Comparison of ENCODE assay signal across 13 cellular contexts in the genomic region with DNA sequence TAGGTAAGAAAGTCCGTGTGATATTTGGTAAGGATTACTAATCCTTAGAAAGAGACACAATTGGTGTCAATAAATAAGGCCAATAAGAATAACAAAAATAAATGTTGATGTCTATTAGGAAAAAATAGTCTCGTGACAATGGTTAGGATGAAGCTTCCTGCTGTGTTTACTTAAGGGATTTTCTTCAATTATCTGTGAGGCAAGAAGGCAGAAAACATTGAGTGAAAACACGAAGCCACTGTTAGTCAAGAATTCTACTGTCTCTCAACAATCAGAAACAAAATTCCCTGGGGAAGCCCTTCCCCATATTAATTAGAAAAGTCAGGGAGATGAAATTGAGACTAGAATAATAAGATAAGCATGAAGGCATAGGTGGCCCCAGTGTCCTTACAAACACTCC.
A peak's percentile ranks its signal among the peaks of the same experiment; 100 is the strongest.
DNase-seq lines count a peak whose midpoint lies in the region; ATAC-seq and TF ChIP-seq lines count a peak whose summit lies in the region.
"Had no signal": no experiment of that assay in that cellular context is flagged by ENCODE, and none has a peak within 500 bp of the region (broad histone marks: within the 10 kb centered on the region; RNA-seq: fewer than 3 reads in every experiment).

No MANE protein-coding gene starts in this region.

- peaks cover 4% of the 10 kb centered on the region; the same call in 1 of the 2 replicates for H3K9me3 ChIP-seq in IMR-90 (ENCODE audit: control insufficient read depth, insufficient read depth, low read length)
- H3K9me3 ChIP-seq in adipocyte (ENCODE audit: control insufficient read depth, low read length): peaks cover 6% of the 10 kb centered on the region
- H3K9me3 ChIP-seq: BE2C had no signal

- no peak overlapping the region for H2BK5ac ChIP-seq in IMR-90 (ENCODE audit: low read depth, low read length, poor library complexity, severe bottlenecking)

- no peaks in the 10 kb centered on the region for H3K36me3 ChIP-seq in IMR-90 (ENCODE audit: control insufficient read depth, insufficient read depth, low read length)
- H3K36me3 ChIP-seq in adipocyte (ENCODE audit: control insufficient read depth, insufficient read depth, low read length, severe bottlenecking): no peaks in the 10 kb centered on the region
- H3K36me3 ChIP-seq: BE2C had no signal

- TF ChIP-seq POLR2A in IMR-90 (IDR thresholded peaks at IDR 0.05; ENCODE audit: low read depth, low read length): no peak

- H3K36me3 Mint-ChIP-seq in osteocyte (ENCODE audit: unreplicated experiment): no peaks in the 10 kb centered on the region
- H3K36me3 Mint-ChIP-seq: CD4-positive, alpha-beta memory T cell had no signal

- H3K14ac ChIP-seq in IMR-90 (replicated peaks; ENCODE audit: low read depth, low read length): no peak overlapping the region

- H3K4me1 Mint-ChIP-seq in osteocyte (ENCODE audit: unreplicated experiment): peaks cover 16% of the 10 kb centered on the region

- peak overlapping the region; percentile 33 for H3K27ac Mint-ChIP-seq in osteocyte (ENCODE audit: unreplicated experiment)
- H3K27ac Mint-ChIP-seq: CD4-positive, alpha-beta memory T cell; GM23338; H9 had no signal

- H3K56ac ChIP-seq in IMR-90 (ENCODE audit: extremely low read depth, insufficient read depth, low read length): no peak overlapping the region

- H3K9me1 ChIP-seq in IMR-90 (ENCODE audit: insufficient read depth, low read length): peaks cover 5% of the 10 kb centered on the region

- no peak overlapping the region for H3K4me2 ChIP-seq in IMR-90 (ENCODE audit: low read depth, low read length)
- H3K4me2 ChIP-seq: GM23338 had no signal

- H4K8ac ChIP-seq in IMR-90 (ENCODE audit: low read depth in 2 of 2, low read length in 2 of 2): no peak overlapping the region

- H3K4me1 ChIP-seq in IMR-90 (ENCODE audit: control insufficient read depth, insufficient read depth, low read length) (peaks cover 1% of the 10 kb centered on the region; the same call in 1 of the 2 replicates), adipocyte (ENCODE audit: control insufficient read depth, insufficient read depth, low read length) (peaks cover under 1% of the 10 kb centered on the region)

- POLR2A ChIA-PET in IMR-90 (lab: Charles Lee; ENCODE audit: unreplicated experiment): no interaction called here

- TF ChIP-seq RAD21 in IMR-90 (IDR thresholded peaks at IDR 0.05; ENCODE audit: low read length): no peak

- no peak overlapping the region for H2AK9ac ChIP-seq in IMR-90 (replicated peaks; ENCODE audit: low read depth, low read length, poor library complexity)

- H2BK120ac ChIP-seq in IMR-90 (ENCODE audit: low read depth, low read length): no peak overlapping the region

- intact Hi-C loops in IMR-90 (cut with micrococcal nuclease): loop anchor here (2.0 kb wide), 1 partner anchor 24 kb away; no protein-coding TSS in a partner anchor

- H3K9ac ChIP-seq in IMR-90 (ENCODE audit: low read depth, low read length) (no peak overlapping the region), adipocyte (ENCODE audit: low read length) (no peak overlapping the region)

- dilution Hi-C loops in IMR-90 (cut with HindIII; ENCODE audit: low sequenced_read_pairs, unreplicated experiment): no loop called here

- H3K18ac ChIP-seq in IMR-90 (ENCODE audit: low read depth, low read length): no peak overlapping the region

- H4K91ac ChIP-seq in IMR-90 (ENCODE audit: insufficient read depth, low read depth, low read length): no peak overlapping the region

- H3K4me3 ChIP-seq in IMR-90 (ENCODE audit: insufficient read depth, low read depth, low read length) (no peak overlapping the region), adipocyte (ENCODE audit: low read length) (no peak overlapping the region)
- H3K4me3 ChIP-seq: GM12878, GM23338 had no signal

- WGBS in IMR-90 (ENCODE audit: extremely low coverage in 2 of 2, insufficient read length in 1 of 2), 2 experiments: no CpG with 5 or more reads among the region's 3 CpGs

- peak; percentile 53; the same call in 1 of the 2 replicates for ATAC-seq in IMR-90 (ENCODE audit: low read depth)
- ATAC-seq: GM12878, GM23338 had no signal

- TF ChIP-seq CTCF in AG09319 (IDR thresholded peaks at IDR 0.05; ENCODE audit: low read depth, low read length) (no peak), IMR-90 (conservative IDR thresholded peaks at IDR 0.05; ENCODE audit: low read depth, low read length) (no peak), osteocyte (IDR thresholded peaks at IDR 0.05) (no peak)

- no peak overlapping the region for H2AK5ac ChIP-seq in IMR-90 (ENCODE audit: low read depth, low read length)

- H3K27me3 ChIP-seq in IMR-90 (ENCODE audit: control insufficient read depth, insufficient read depth, low read length) (peaks cover 2% of the 10 kb centered on the region; the same call in 1 of the 2 replicates), adipocyte (replicated peaks; ENCODE audit: control insufficient read depth, insufficient read depth, low read length) (peaks cover 5% of the 10 kb centered on the region)
- H3K27me3 ChIP-seq: BE2C had no signal

- no peaks in the 10 kb centered on the region for H3K9me3 Mint-ChIP-seq in osteocyte (ENCODE audit: unreplicated experiment)
- H3K9me3 Mint-ChIP-seq: CD4-positive, alpha-beta memory T cell; GM23338; H9 had no signal

- H4K5ac ChIP-seq in IMR-90 (ENCODE audit: low read depth, low read length): no peak overlapping the region

- DNase-seq in AG09319 (ENCODE audit: extremely low read depth, low read depth): peak; percentile 12
- no peak for DNase-seq in IMR-90
- peak; percentile 56 for DNase-seq in adipocyte (ENCODE audit: low read depth)
- DNase-seq in osteocyte (ENCODE audit: extremely low spot score, unreplicated experiment): no peak
- no peak for DNase-seq in amygdala (lab: John Stamatoyannopoulos, UW)
- no peak for DNase-seq in activated CD4-positive, alpha-beta T cell treated with anti-CD3 and anti-CD28 coated beads, Interleukin-2, amount 50 U/mL, for 4 hours
- no peak for DNase-seq in stimulated activated CD4-positive, alpha-beta T cell treated with anti-CD3 and anti-CD28 coated beads, Interleukin-2, amount 100 ng/mL, for 48 hours
- DNase-seq: BE2C; CD4-positive, alpha-beta memory T cell; H9 had no signal

- in situ Hi-C loops in IMR-90 (cut with MboI; ENCODE audit: low sequenced_read_pairs): no loop called here

- CTCF ChIA-PET in IMR-90 (lab: Yijun Ruan, JAX): no interaction called here

- H3K23ac ChIP-seq in IMR-90 (ENCODE audit: low read depth, low read length): no peak overlapping the region

- H2BK20ac ChIP-seq in IMR-90 (ENCODE audit: low read depth, low read length): no peak overlapping the region

- H3K27ac ChIP-seq in IMR-90 (ENCODE audit: insufficient read depth, low read length): no peak overlapping the region
- H3K27ac ChIP-seq: C4-2B had no signal

- H3K79me1 ChIP-seq in IMR-90 (ENCODE audit: low read depth in 1 of 2, low read length in 2 of 2): no peaks in the 10 kb centered on the region

- H4K20me1 ChIP-seq in IMR-90 (ENCODE audit: insufficient read depth, low read length): no peaks in the 10 kb centered on the region

- no peak overlapping the region for H3K4me3 Mint-ChIP-seq in osteocyte (ENCODE audit: unreplicated experiment)
- H3K4me3 Mint-ChIP-seq: CD4-positive, alpha-beta memory T cell; GM23338; H9 had no signal

- no peak overlapping the region for H3K4ac ChIP-seq in IMR-90 (ENCODE audit: low read depth, low read length)

- H2BK15ac ChIP-seq in IMR-90 (ENCODE audit: low read depth, low read length): no peak overlapping the region

- no peaks in the 10 kb centered on the region for H3K27me3 Mint-ChIP-seq in osteocyte (ENCODE audit: unreplicated experiment)

- no TSS peak for BruUV-seq in IMR-90 (replicated peaks; lab: Mats Ljungman, UMichigan)

- H2AFZ ChIP-seq in IMR-90 (replicated peaks; ENCODE audit: low read length, poor library complexity): no peak overlapping the region
- H2AFZ ChIP-seq: GM23338 had no signal

TF ChIP-seq in IMR-90, 13 proteins besides CTCF, POLR2A, EP300 and RAD21:
- TF ChIP-seq CHD1 (IDR thresholded peaks at IDR 0.05; ENCODE audit: low read depth, low read length): no peak
- no peak for TF ChIP-seq BHLHE40 (IDR thresholded peaks at IDR 0.05; ENCODE audit: low read depth, low read length)

Comparison
In these comparisons a context has a peak if more than half of its experiments do, and no peak if none do; other contexts are left out.
1. DNase-seq: peak in AG09319 (single experiment) and adipocyte (single experiment); none in IMR-90 (single experiment), osteocyte (single experiment), amygdala (0 of 56), activated CD4-positive, alpha-beta T cell treated with anti-CD3 and anti-CD28 coated beads, Interleukin-2, amount 50 U/mL, for 4 hours (0 of 2) and stimulated activated CD4-positive, alpha-beta T cell treated with anti-CD3 and anti-CD28 coated beads, Interleukin-2, amount 100 ng/mL, for 48 hours (0 of 2).